9 cellular contexts compared by ENCODE assay signal in genomic region chr11:44315947-44316387, GRCh38. TPM values are rescaled to one million over a fixed set of nuclear protein-coding genes. Genes with fewer than 3 reads are reported as not detected.
DNase-seq lines count a peak whose midpoint lies in the region; ATAC-seq and TF ChIP-seq lines count a peak whose summit lies in the region.
"Had no signal": no experiment of that assay in that cellular context is flagged by ENCODE, and none has a peak within 500 bp of the region (broad histone marks: within the 10 kb centered on the region; RNA-seq: fewer than 3 reads in every experiment).

No MANE protein-coding gene starts in this region.

- H3K4me1 Mint-ChIP-seq in nephron = peaks cover 66% of the 10 kb centered on the region
- H3K4me1 Mint-ChIP-seq in Calu3 (ENCODE audit: low read depth, unreplicated experiment) = no peaks in the 10 kb centered on the region

- intact Hi-C loops in Calu3 (cut with micrococcal nuclease; ENCODE audit: unreplicated experiment) = no loop called here

- H3K36me3 Mint-ChIP-seq in nephron (ENCODE audit: low read depth) (no peaks in the 10 kb centered on the region), Calu3 (ENCODE audit: insufficient read depth, unreplicated experiment) (no peaks in the 10 kb centered on the region)

- no peak for TF ChIP-seq CTCF in nephron (IDR thresholded peaks at IDR 0.05; ENCODE audit: unreplicated experiment in 3 of 3)
- no peak for TF ChIP-seq CTCF in Calu3 (IDR thresholded peaks at IDR 0.05; ENCODE audit: unreplicated experiment)

- peaks cover 31% of the 10 kb centered on the region for H3K4me1 ChIP-seq in ectodermal cell (ENCODE audit: control insufficient read depth, insufficient read depth, low read length)

- no peak overlapping the region for H3K27ac Mint-ChIP-seq in nephron
- no peak overlapping the region for H3K27ac Mint-ChIP-seq in Calu3 (ENCODE audit: unreplicated experiment)

- WGBS in ectodermal cell, 2 experiments = 2% methylated on average over 43 of the region's 43 CpGs

- no peak for TF ChIP-seq EP300 in Ishikawa (IDR thresholded peaks at IDR 0.05; ENCODE audit: borderline replicate concordance)

- H3K4me3 ChIP-seq in ectodermal cell (ENCODE audit: insufficient read depth, low read depth, low read length) = peak overlapping the region; percentile 27

- no peaks in the 10 kb centered on the region for H3K9me3 ChIP-seq in ectodermal cell (ENCODE audit: control insufficient read depth, low read length)

- H3K4me3 Mint-ChIP-seq in nephron = peak overlapping the region; percentile 63 to 74 (median 68)
- H3K4me3 Mint-ChIP-seq in Calu3 (ENCODE audit: low read depth, unreplicated experiment) = no peak overlapping the region

- no peaks in the 10 kb centered on the region for H3K9me3 Mint-ChIP-seq in nephron
- no peaks in the 10 kb centered on the region for H3K9me3 Mint-ChIP-seq in Calu3 (ENCODE audit: low read depth, unreplicated experiment)

- no TSS peak for BruUV-seq in Calu3 (replicated peaks; lab: Mats Ljungman, UMichigan)

- no peak for TF ChIP-seq RAD21 in Ishikawa (IDR thresholded peaks at IDR 0.05; ENCODE audit: low read depth)

- DNase-seq in AG20443 (ENCODE audit: low spot score) = peak; percentile 75
- DNase-seq in stimulated activated CD4-positive, alpha-beta T cell treated with anti-CD3 and anti-CD28 coated beads, Interleukin-12 subunit alpha, Interleukin-12 subunit beta, amount 100 ng/mL, for 4 hours = no peak
- no peak for DNase-seq in foreskin melanocyte
- no peak for DNase-seq in Calu3
- DNase-seq: OCI-M1 had no signal

- CTCF ChIA-PET in Calu3 (lab: Charles Lee) = no interaction called here

- no peak overlapping the region for H3K27ac ChIP-seq in ectodermal cell (ENCODE audit: insufficient read depth, low read depth, low read length, poor library complexity, severe bottlenecking)

- H3K27me3 Mint-ChIP-seq in nephron (ENCODE audit: low read depth) (peaks cover 100% of the 10 kb centered on the region), Calu3 (ENCODE audit: unreplicated experiment) (peaks cover 99% of the 10 kb centered on the region)

- ATAC-seq in HG03439 (IDR thresholded peaks at IDR 0.05; ENCODE audit: unreplicated experiment) = no peak

- no peaks in the 10 kb centered on the region for H3K36me3 ChIP-seq in ectodermal cell (ENCODE audit: control insufficient read depth, insufficient read depth, low read length)

- H3K27me3 ChIP-seq in ectodermal cell (ENCODE audit: control insufficient read depth, insufficient read depth, low read length, poor library complexity, severe bottlenecking) = peaks cover 100% of the 10 kb centered on the region

TF ChIP-seq in Ishikawa, 13 proteins besides CTCF, POLR2A, EP300 and RAD21:
- TF ChIP-seq MAX (IDR thresholded peaks at IDR 0.05) (peak; percentile 59), TCF12 (IDR thresholded peaks at IDR 0.05; ENCODE audit: low read depth) (no peak), USF1 (IDR thresholded peaks at IDR 0.05) (peak; percentile 24; the same call in 1 of the 2 replicates)

RNA-seq across cellular contexts. Expression of gene ALX4, which starts 6.0 kb away (rescaled TPM):
- 0.13 TPM for polyA plus RNA-seq in ectodermal cell (2013, experiment 1 of 4)
- polyA plus RNA-seq in ectodermal cell (2013, experiment 2 of 4) = 0.18 TPM
- polyA plus RNA-seq in ectodermal cell (2013, experiment 3 of 4) = 0.21 TPM
- polyA plus RNA-seq in ectodermal cell (2013, experiment 4 of 4) = 0.24 TPM
- not detected in 2 replicates for total RNA-seq in Calu3 (2022)
